In genomic region chr19:2434267-2434666, GRCh38 we compare ENCODE assay signal across 20 cellular contexts. TPM values are rescaled to one million over a fixed set of nuclear protein-coding genes. Genes with fewer than 3 reads are reported as not detected.
DNase-seq lines count a peak whose midpoint lies in the region; ATAC-seq, FAIRE-seq and TF ChIP-seq lines count a peak whose summit lies in the region.
"Had no signal": no experiment of that assay in that cellular context is flagged by ENCODE, and none has a peak within 500 bp of the region (broad histone marks: within the 10 kb centered on the region; RNA-seq: fewer than 3 reads in every experiment).

No MANE protein-coding gene starts in this region.

- WGBS in lower leg skin, 2 donors: 96 to 97% methylated on average over 21 to 22 of the region's 22 CpGs

- no peaks in the 10 kb centered on the region for H3K9me3 Mint-ChIP-seq in stimulated activated naive CD8-positive, alpha-beta T cell treated with anti-CD3 and anti-CD28 coated beads, Interleukin-15, Interleukin-2, amounts not matched to agents 100 ng/mL and 50 ng/mL, for 24 hours
- H3K9me3 Mint-ChIP-seq: H9 had no signal

- H3K27ac ChIP-seq in OCI-LY7 (ENCODE audit: low read depth, low read length, poor library complexity, severe bottlenecking): no peak overlapping the region
- no peak overlapping the region for H3K27ac ChIP-seq in endothelial cell of umbilical vein (ENCODE audit: insufficient read depth, low read depth, low read length)
- H3K27ac ChIP-seq: C4-2B, SJSA1 had no signal

- H3K4me1 Mint-ChIP-seq in stimulated activated naive CD8-positive, alpha-beta T cell treated with anti-CD3 and anti-CD28 coated beads, Interleukin-15, Interleukin-2, amounts not matched to agents 100 ng/mL and 50 ng/mL, for 24 hours (ENCODE audit: low read depth): no peaks in the 10 kb centered on the region

- DNase-seq in stimulated activated naive CD8-positive, alpha-beta T cell treated with anti-CD3 and anti-CD28 coated beads, Interleukin-15, Interleukin-2, amounts not matched to agents 100 U/mL and 50 U/mL, for 24 hours: no peak
- DNase-seq in OCI-LY7 (ENCODE audit: low spot score): no peak
- no peak for DNase-seq in endothelial cell of umbilical vein (ENCODE audit: low read depth, low spot score)
- DNase-seq in NCI-H510A treated with DMSO at 0.1 percent for 48 hours (lab: John Stamatoyannopoulos, UW): no peak
- DNase-seq in NCI-H2171 treated with DMSO at 0.1 percent for 48 hours (lab: John Stamatoyannopoulos, UW): no peak
- DNase-seq in lower leg skin (ENCODE audit: low spot score in 2 of 2): no peak
- DNase-seq: AML-193, DMS 273 treated with DMSO at 0.1 percent for 48 hours, DND-41, H9, NCI-H1105 treated with DMSO at 0.1 percent for 48 hours, NCI-H187, NCI-H2107, NCI-H2227 treated with DMSO at 0.1 percent for 48 hours, NCI-H524, NCI-H82 had no signal

- TF ChIP-seq POLR2A in endothelial cell of umbilical vein (IDR thresholded peaks at IDR 0.05; ENCODE audit: low read depth, low read length): no peak
- TF ChIP-seq POLR2A in lower leg skin (IDR thresholded peaks at IDR 0.05): no peak

- intact Hi-C loops in OCI-LY7 (cut with micrococcal nuclease; ENCODE audit: unreplicated experiment): no loop called here
- intact Hi-C loops in endothelial cell of umbilical vein (cut with micrococcal nuclease): no loop called here
- intact Hi-C loops in lower leg skin (cut with DNase I; ENCODE audit: low total_unique reads): no loop called here

- no peaks in the 10 kb centered on the region for H3K9me3 ChIP-seq in OCI-LY7 (ENCODE audit: low read length)
- no peaks in the 10 kb centered on the region for H3K9me3 ChIP-seq in endothelial cell of umbilical vein (replicated peaks; ENCODE audit: control insufficient read depth, insufficient read depth, low read length)
- H3K9me3 ChIP-seq: SJSA1 had no signal

- H3K79me2 ChIP-seq in OCI-LY7 (ENCODE audit: insufficient read depth, low read depth, low read length): no peaks in the 10 kb centered on the region
- peaks cover 10% of the 10 kb centered on the region for H3K79me2 ChIP-seq in endothelial cell of umbilical vein (ENCODE audit: control insufficient read depth, insufficient read depth, low read length)

- TF ChIP-seq CTCF in OCI-LY7 (conservative IDR thresholded peaks at IDR 0.05; ENCODE audit: low read length): no peak
- TF ChIP-seq CTCF in endothelial cell of umbilical vein (IDR thresholded peaks at IDR 0.05; ENCODE audit: extremely low read depth in 1 of 2, insufficient read depth in 1 of 2, low read depth in 1 of 2, low read length in 2 of 2): no peak
- TF ChIP-seq CTCF in lower leg skin (IDR thresholded peaks at IDR 0.05): no peak

- H3K4me2 ChIP-seq in OCI-LY7 (ENCODE audit: low read length): no peak overlapping the region
- no peak overlapping the region for H3K4me2 ChIP-seq in endothelial cell of umbilical vein (ENCODE audit: insufficient read depth, low read length)

- no peak overlapping the region for H3K4me3 Mint-ChIP-seq in stimulated activated naive CD8-positive, alpha-beta T cell treated with anti-CD3 and anti-CD28 coated beads, Interleukin-15, Interleukin-2, amounts not matched to agents 100 ng/mL and 50 ng/mL, for 24 hours
- H3K4me3 Mint-ChIP-seq: H9 had no signal

- H3K27ac Mint-ChIP-seq in stimulated activated naive CD8-positive, alpha-beta T cell treated with anti-CD3 and anti-CD28 coated beads, Interleukin-15, Interleukin-2, amounts not matched to agents 100 ng/mL and 50 ng/mL, for 24 hours: peak overlapping the region; percentile 36
- H3K27ac Mint-ChIP-seq: H9 had no signal

- FAIRE-seq in endothelial cell of umbilical vein (lab: Jason Lieb, UNC): no peak
- FAIRE-seq: HTR-8/SVneo had no signal

- H3K36me3 ChIP-seq in OCI-LY7 (ENCODE audit: insufficient read depth, low read length) (peaks cover 78% of the 10 kb centered on the region), endothelial cell of umbilical vein (ENCODE audit: control insufficient read depth in 2 of 2, extremely low read depth in 1 of 2, insufficient read depth in 2 of 2, low read length in 2 of 2) (peaks cover 7 to 39% of the 10 kb centered on the region in 2 experiments)

- peaks cover 29% of the 10 kb centered on the region for H3K36me3 Mint-ChIP-seq in stimulated activated naive CD8-positive, alpha-beta T cell treated with anti-CD3 and anti-CD28 coated beads, Interleukin-15, Interleukin-2, amounts not matched to agents 100 ng/mL and 50 ng/mL, for 24 hours (ENCODE audit: low read depth)

- POLR2A ChIA-PET in OCI-LY7 (lab: Charles Lee): interaction anchor here (0.8 kb wide), 1 partner anchor 9 kb away, joined by 3 read pairs; no protein-coding TSS in a partner anchor
- POLR2A ChIA-PET in endothelial cell of umbilical vein (lab: Charles Lee): no interaction called here

- H3K9me1 ChIP-seq in endothelial cell of umbilical vein (replicated peaks; ENCODE audit: control insufficient read depth, extremely low read depth, insufficient read depth, low read length): no peaks in the 10 kb centered on the region

- no peak overlapping the region for H3K9ac ChIP-seq in endothelial cell of umbilical vein (replicated peaks; ENCODE audit: extremely low read depth, insufficient read depth, low read length)

- ATAC-seq in stimulated activated naive CD8-positive, alpha-beta T cell treated with anti-CD3 and anti-CD28 coated beads, Interleukin-15, Interleukin-2, amounts not matched to agents 100 U/mL and 50 U/mL, for 24 hours: no peak

- H3K27me3 Mint-ChIP-seq in stimulated activated naive CD8-positive, alpha-beta T cell treated with anti-CD3 and anti-CD28 coated beads, Interleukin-15, Interleukin-2, amounts not matched to agents 100 ng/mL and 50 ng/mL, for 24 hours: no peaks in the 10 kb centered on the region

- TSS peak; percentile 53 for BruUV-seq in OCI-LY7 (replicated peaks; lab: Mats Ljungman, UMichigan)
- TSS peak; percentile 1 for BruUV-seq in endothelial cell of umbilical vein (replicated peaks; lab: Mats Ljungman, UMichigan)

- H4K20me1 ChIP-seq in OCI-LY7 (ENCODE audit: insufficient read depth, low read length) (no peaks in the 10 kb centered on the region), endothelial cell of umbilical vein (replicated peaks; ENCODE audit: control insufficient read depth, extremely low read depth, insufficient read depth, low read length) (no peaks in the 10 kb centered on the region)

- H3K4me1 ChIP-seq in OCI-LY7 (ENCODE audit: insufficient read depth, low read length, poor library complexity, severe bottlenecking) (no peaks in the 10 kb centered on the region), endothelial cell of umbilical vein (ENCODE audit: control insufficient read depth, extremely low read depth, insufficient read depth, low read length) (no peaks in the 10 kb centered on the region)
- H3K4me1 ChIP-seq: SJSA1 had no signal

- H3K4me3 ChIP-seq in OCI-LY7 (ENCODE audit: low read depth, low read length, poor library complexity, severe bottlenecking): no peak overlapping the region
- H3K4me3 ChIP-seq in endothelial cell of umbilical vein (replicated peaks in 1 of 3; ENCODE audit: insufficient read depth in 1 of 3, low read depth in 1 of 3, low read length in 3 of 3): no peak overlapping the region
- H3K4me3 ChIP-seq in lower leg skin (ENCODE audit: low read depth, poor library complexity, severe bottlenecking): no peak overlapping the region
- H3K4me3 ChIP-seq: SJSA1 had no signal

- no peaks in the 10 kb centered on the region for H3K27me3 ChIP-seq in endothelial cell of umbilical vein (ENCODE audit: control insufficient read depth in 2 of 2, insufficient read depth in 2 of 2, low read length in 2 of 2)
- H3K27me3 ChIP-seq: SJSA1 had no signal

- no peaks in the 10 kb centered on the region for H3K9me2 ChIP-seq in OCI-LY7 (ENCODE audit: insufficient read depth, low read length)

- H2AFZ ChIP-seq in OCI-LY7 (ENCODE audit: low read length) (no peak overlapping the region), endothelial cell of umbilical vein (ENCODE audit: low read depth, low read length) (no peak overlapping the region)

- CTCF ChIA-PET in OCI-LY7 (lab: Charles Lee; ENCODE audit: unreplicated experiment) (no interaction called here), endothelial cell of umbilical vein (lab: Charles Lee) (interaction anchor here (0.6 kb wide), 1 partner anchor 60 kb away, joined by 3 read pairs; no protein-coding TSS in a partner anchor)

- dilution Hi-C loops in endothelial cell of umbilical vein (cut with MboI; ENCODE audit: extremely low pct_ligation_motif_present, low sequenced_read_pairs): no loop called here

RNA-seq across cellular contexts. Expression of gene TIMM13, which starts 6.9 kb away (rescaled TPM):
- 55.4 and 60.0 TPM in 2 replicates for total RNA-seq in OCI-LY7 (2014; rRNA removed; shearing (Covaris generic))
- total RNA-seq in OCI-LY7 (2022) (95.3 and 120 TPM in 2 replicates), endothelial cell of umbilical vein (148 and 160 TPM in 2 replicates), lower leg skin (10 to 100 TPM; 34.2 to 52.8 (median 44.9) TPM)
- polyA plus RNA-seq in endothelial cell of umbilical vein: 154 and 217 TPM in 2 replicates
- 66.4 and 92.1 TPM in 2 replicates for polyA plus RNA-seq in endothelial cell of umbilical vein (2011; cell fraction: cytosol; rRNA removed)
- 25.2 and 31.1 TPM in 2 replicates for polyA plus RNA-seq in endothelial cell of umbilical vein (2011; cell fraction: nucleus; rRNA removed)
- 78.7 and 130 TPM in 2 replicates for polyA plus RNA-seq in endothelial cell of umbilical vein (2012)
- 17.0 and 23.7 TPM in 2 replicates for polyA minus RNA-seq in endothelial cell of umbilical vein
- polyA minus RNA-seq in endothelial cell of umbilical vein (2011; cell fraction: cytosol; rRNA and poly(A)+ RNA removed): 63.0 TPM
- polyA minus RNA-seq in endothelial cell of umbilical vein (2011; cell fraction: nucleus; rRNA and poly(A)+ RNA removed): 9.9 and 17.0 TPM in 2 replicates

RNA-seq across cellular contexts. Expression of gene LMNB2, which starts 22.5 kb away (rescaled TPM):
- 141 and 150 TPM in 2 replicates for total RNA-seq in OCI-LY7 (2014; rRNA removed; shearing (Covaris generic))
- 113 and 117 TPM in 2 replicates for total RNA-seq in OCI-LY7 (2022)
- total RNA-seq in endothelial cell of umbilical vein: 147 and 153 TPM in 2 replicates
- 176 and 203 TPM in 2 replicates for polyA plus RNA-seq in endothelial cell of umbilical vein
- polyA plus RNA-seq in endothelial cell of umbilical vein (2011; cell fraction: cytosol; rRNA removed): 120 and 155 TPM in 2 replicates
- 93.4 and 108 TPM in 2 replicates for polyA plus RNA-seq in endothelial cell of umbilical vein (2011; cell fraction: nucleus; rRNA removed)
- polyA plus RNA-seq in endothelial cell of umbilical vein (2012): 104 and 106 TPM in 2 replicates
- polyA minus RNA-seq in endothelial cell of umbilical vein: 116 and 121 TPM in 2 replicates
- 46.2 TPM for polyA minus RNA-seq in endothelial cell of umbilical vein (2011; cell fraction: cytosol; rRNA and poly(A)+ RNA removed)
- 22.7 and 25.8 TPM in 2 replicates for polyA minus RNA-seq in endothelial cell of umbilical vein (2011; cell fraction: nucleus; rRNA and poly(A)+ RNA removed)
- 10 to 100 TPM; 14.4 to 41.8 (median 34.7) TPM for total RNA-seq in lower leg skin

RNA-seq across cellular contexts. Expression of gene GADD45B, which starts 41.7 kb away (rescaled TPM):
- 98.4 and 102 TPM in 2 replicates for total RNA-seq in OCI-LY7 (2014; rRNA removed; shearing (Covaris generic))
- total RNA-seq in OCI-LY7 (2022): 36.5 and 40.5 TPM in 2 replicates
- total RNA-seq in endothelial cell of umbilical vein: 61.3 and 75.9 TPM in 2 replicates
- polyA plus RNA-seq in endothelial cell of umbilical vein: 249 and 267 TPM in 2 replicates
- 162 and 222 TPM in 2 replicates for polyA plus RNA-seq in endothelial cell of umbilical vein (2011; cell fraction: cytosol; rRNA removed)
- 291 and 446 TPM in 2 replicates for polyA plus RNA-seq in endothelial cell of umbilical vein (2011; cell fraction: nucleus; rRNA removed)
- polyA plus RNA-seq in endothelial cell of umbilical vein (2012): 38.1 and 69.3 TPM in 2 replicates
- 101 and 128 TPM in 2 replicates for polyA minus RNA-seq in endothelial cell of umbilical vein
- polyA minus RNA-seq in endothelial cell of umbilical vein (2011; cell fraction: cytosol; rRNA and poly(A)+ RNA removed): 61.3 TPM
- polyA minus RNA-seq in endothelial cell of umbilical vein (2011; cell fraction: nucleus; rRNA and poly(A)+ RNA removed): 110 and 238 TPM in 2 replicates
- 100 to 1,000 TPM in 2 of 4 donors, 10 to 100 TPM in 2; 74.0 to 205 (median 106) TPM for total RNA-seq in lower leg skin
